9 cellular contexts compared by ENCODE assay signal in genomic region chr15:84845631-84846030, GRCh38. TPM values are rescaled to one million over a fixed set of nuclear protein-coding genes. Genes with fewer than 3 reads are reported as not detected.
A peak's percentile ranks its signal among the peaks of the same experiment; 100 is the strongest.
DNase-seq lines count a peak whose midpoint lies in the region; ATAC-seq, FAIRE-seq and TF ChIP-seq lines count a peak whose summit lies in the region.
"Not testable (repeated sequence)": the region's sequence is repeated elsewhere in the genome, so short reads cannot be mapped to it uniquely, and the experiment has no call there.
"Had no signal": no experiment of that assay in that cellular context is flagged by ENCODE, and none has a peak within 500 bp of the region (broad histone marks: within the 10 kb centered on the region; RNA-seq: fewer than 3 reads in every experiment).

No MANE protein-coding gene starts in this region.

- not testable (repeated sequence) for H3K4me3 Mint-ChIP-seq in nephron

- peak; percentile 52 for TF ChIP-seq RAD21 in GM12878 (IDR thresholded peaks at IDR 0.05; ENCODE audit: insufficient read depth, low read depth, low read length)

- in situ Hi-C loops in GM12878 (cut with MboI), result not testable (repeated sequence)

- peaks cover 23% of the 10 kb centered on the region for H3K9me3 Mint-ChIP-seq in nephron

- not testable (repeated sequence) for H3K27me3 Mint-ChIP-seq in nephron (ENCODE audit: low read depth)

- RAD21 ChIA-PET in GM12878 (lab: Charles Lee; ENCODE audit: unreplicated experiment), result interaction anchor here (0.8 to 1.4 kb wide), 3 partner anchors 11 to 258 kb away, joined by 3 read pairs; no protein-coding TSS in a partner anchor

- POLR2A ChIA-PET in GM12878 (lab: Charles Lee), result not testable (repeated sequence)

- not testable (repeated sequence) for H3K4me2 ChIP-seq in GM12878 (ENCODE audit: control insufficient read depth, insufficient read depth)

- CTCF ChIA-PET in GM12878 (lab: Yijun Ruan, JAX), result interaction anchor here (0.7 to 3.0 kb wide), 12 partner anchors 8 to 275 kb away, joined by 3 to 26 read pairs (median 4); no protein-coding TSS in a partner anchor

- not testable (repeated sequence) for H3K9me3 ChIP-seq in GM12878 (replicated peaks; ENCODE audit: control insufficient read depth, insufficient read depth, low read length)

- H3K27me3 ChIP-seq in GM12878 (replicated peaks in 1 of 2; ENCODE audit: control insufficient read depth in 2 of 2, insufficient read depth in 2 of 2, low read length in 1 of 2), result not testable (repeated sequence)

- intact Hi-C loops in GM12878 (cut with micrococcal nuclease; ENCODE audit: unreplicated experiment), result loop anchor here (5.0 to 10.0 kb wide), 2 partner anchors 82 to 199 kb away; no protein-coding TSS in a partner anchor
- intact Hi-C loops in Right ventricle myocardium inferior (cut with DNase I), result loop anchor here (5.0 kb wide), 1 partner anchor 82 kb away; no protein-coding TSS in a partner anchor

- ATAC-seq in GM12878, result peak; percentile 70
- ATAC-seq in Right ventricle myocardium inferior, result not testable (repeated sequence)

- not testable (repeated sequence) for TF ChIP-seq POLR2A in GM12878 (IDR thresholded peaks at IDR 0.05; ENCODE audit: low read depth, low read length)

- H3K79me2 ChIP-seq in GM12878 (ENCODE audit: control insufficient read depth, insufficient read depth, low read length), result not testable (repeated sequence)

- peaks cover 26% of the 10 kb centered on the region for H3K36me3 Mint-ChIP-seq in nephron (ENCODE audit: low read depth)

- H3K9ac ChIP-seq in GM12878 (ENCODE audit: control insufficient read depth, insufficient read depth, low read length), result not testable (repeated sequence)

- 29% methylated on average over 7 of the region's 7 CpGs for WGBS in GM12878 (ENCODE audit: insufficient coverage, insufficient replicate concordance, low lambda C conversion rate, missing lambda C conversion rate)

- SMC1A ChIA-PET in GM12878 (lab: Charles Lee; ENCODE audit: uncharacterized antibody, unreplicated experiment), result interaction anchor here (0.9 to 1.5 kb wide), 5 partner anchors 11 to 95 kb away, joined by 3 to 4 read pairs (median 3); no protein-coding TSS in a partner anchor

- H3K4me1 Mint-ChIP-seq in nephron, result not testable (repeated sequence)

- peak; percentile 46 for DNase-seq in COR-L47 (lab: John Stamatoyannopoulos, UW)
- peak; percentile 44 for DNase-seq in HK-2 (ENCODE audit: unreplicated experiment)
- DNase-seq in NOMO-1 treated with dmso at 0.1 percent for 144 hours (lab: John Stamatoyannopoulos, UW; ENCODE audit: unreplicated experiment), result peak; percentile 28
- peak; percentile 46 for DNase-seq in activated CD4-positive, CD25-positive, alpha-beta regulatory T cell treated with anti-CD3 and anti-CD28 coated beads, Interleukin-2, amount 50 U/mL, for 72 hours
- DNase-seq in GM12878 (ENCODE audit: low read depth, low spot score), result not testable (repeated sequence)
- DNase-seq in Right ventricle myocardium inferior (ENCODE audit: missing footprints), result peak; percentile 88
- peak; percentile 24 for DNase-seq in stimulated activated CD8-positive, alpha-beta memory T cell treated with anti-CD3 and anti-CD28 coated beads, Interleukin-7, amount 100 ng/mL, for 24 hours (ENCODE audit: low read depth)

- not testable (repeated sequence) for H4K20me1 ChIP-seq in GM12878 (ENCODE audit: control insufficient read depth, insufficient read depth)

- not testable (repeated sequence) for H3K27ac Mint-ChIP-seq in nephron

- not testable (repeated sequence) for TF ChIP-seq EP300 in GM12878 (IDR thresholded peaks at IDR 0.05; ENCODE audit: borderline replicate concordance in 1 of 2, control insufficient read depth in 1 of 2, low read depth in 2 of 2, low read length in 2 of 2)

- peak; percentile 62 for FAIRE-seq in GM12878 (lab: Jason Lieb, UNC)

- H3K4me3 ChIP-seq in GM12878, result not testable (repeated sequence)

- H2AFZ ChIP-seq in GM12878 (ENCODE audit: control insufficient read depth, low read depth, low read length), result not testable (repeated sequence)

- not testable (repeated sequence) for H3K4me1 ChIP-seq in GM12878 (ENCODE audit: control insufficient read depth, insufficient read depth, low read length)

- H3K36me3 ChIP-seq in GM12878 (ENCODE audit: control insufficient read depth in 2 of 2, insufficient read depth in 2 of 2, low read length in 1 of 2), result not testable (repeated sequence)

- H3K27ac ChIP-seq in GM12878 (ENCODE audit: control insufficient read depth, insufficient read depth), result not testable (repeated sequence)

- BruUV-seq in GM12878 (replicated peaks; lab: Mats Ljungman, UMichigan), result not testable (repeated sequence)

- TF ChIP-seq CTCF in GM12878 (IDR thresholded peaks at IDR 0.05 in 2 of 3, conservative IDR thresholded peaks at IDR 0.05 in 1 of 3; ENCODE audit: control insufficient read depth in 2 of 3, extremely low read depth in 1 of 3, insufficient read depth in 1 of 3, low read depth in 3 of 3, low read length in 3 of 3), result peak; percentile 54 to 62 (median 56)
- TF ChIP-seq CTCF in nephron (IDR thresholded peaks at IDR 0.05; ENCODE audit: unreplicated experiment in 3 of 3), result peak; percentile 24 to 41 (median 26)

TF ChIP-seq in GM12878, 131 proteins besides CTCF, POLR2A, EP300 and RAD21:
- peak; percentile 57; the same call in 1 of the 2 replicates for TF ChIP-seq SMC3 (IDR thresholded peaks at IDR 0.05; ENCODE audit: borderline replicate concordance, low read length)

RNA-seq across cellular contexts. Expression of gene ALPK3, which starts 28.5 kb away (rescaled TPM):
- 0.15 TPM in 2 replicates for total RNA-seq in GM12878 (2013; cell fraction: nucleolus; rRNA removed)
- total RNA-seq in GM12878 (2014; rRNA removed), result under 0.01 TPM in 1 of 2 replicates, not detected in the other
- total RNA-seq in GM12878 (2014; rRNA removed; fragmentation: Illumina TruSeq; extraction: Trizol), result under 0.01 TPM in 1 of 2 replicates, not detected in the other
- total RNA-seq in GM12878 (2021), result 0.05 TPM in 2 replicates
- 0.03 TPM for polyA plus RNA-seq in GM12878 (2011; ENCODE audit: low read depth)
- polyA plus RNA-seq in GM12878 (2011; rRNA removed), result not detected in 2 replicates
- polyA plus RNA-seq in GM12878 (2011; cell fraction: cytosol; rRNA removed), result 0.01 and 0.07 TPM in 2 replicates
- 0.03 and 0.04 TPM in 2 replicates for polyA plus RNA-seq in GM12878 (2011; cell fraction: nucleus; rRNA removed)
- polyA plus RNA-seq in GM12878 (2012), result 0.03 TPM in 2 replicates
- polyA plus RNA-seq in GM12878 (2014; fragmentation: Illumina TruSeq; extraction: Trizol), result 0.01 TPM in 1 of 2 replicates, not detected in the other
- not detected for polyA plus RNA-seq in GM12878 (2014; fragmentation: Nextera tagmentation; extraction: Ambion mirVana)
- 0.01 and 0.03 TPM in 2 replicates for polyA plus RNA-seq in GM12878 (2014; rRNA removed)
- polyA plus RNA-seq in GM12878 (2016; fragmentation: Nextera tagmentation; extraction: Ambion mirVana), result not detected
- under 0.01 TPM in 1 of 2 replicates, not detected in the other for polyA minus RNA-seq in GM12878 (2011; rRNA and poly(A)+ RNA removed)
- not detected in 2 replicates for polyA minus RNA-seq in GM12878 (2011; cell fraction: cytosol; rRNA and poly(A)+ RNA removed)
- polyA minus RNA-seq in GM12878 (2011; cell fraction: nucleus; rRNA and poly(A)+ RNA removed), result 0.10 TPM in 1 of 2 replicates, not detected in the other
- total RNA-seq in Right ventricle myocardium inferior, result 132 TPM

RNA-seq across cellular contexts. Expression of gene SLC28A1, which starts 38.8 kb away (rescaled TPM):
- total RNA-seq in GM12878 (2013; cell fraction: nucleolus; rRNA removed), result not detected in 2 replicates
- not detected in 2 replicates for total RNA-seq in GM12878 (2014; rRNA removed)
- not detected in 2 replicates for total RNA-seq in GM12878 (2014; rRNA removed; fragmentation: Illumina TruSeq; extraction: Trizol)
- not detected in 2 replicates for total RNA-seq in GM12878 (2021)
- polyA plus RNA-seq in GM12878 (2011; ENCODE audit: low read depth), result not detected
- not detected in 2 replicates for polyA plus RNA-seq in GM12878 (2011; rRNA removed)
- polyA plus RNA-seq in GM12878 (2011; cell fraction: cytosol; rRNA removed), result 0.03 and 0.10 TPM in 2 replicates
- polyA plus RNA-seq in GM12878 (2011; cell fraction: nucleus; rRNA removed), result not detected in 2 replicates
- not detected in 2 replicates for polyA plus RNA-seq in GM12878 (2012)
- polyA plus RNA-seq in GM12878 (2014; fragmentation: Illumina TruSeq; extraction: Trizol), result not detected in 2 replicates
- polyA plus RNA-seq in GM12878 (2014; fragmentation: Nextera tagmentation; extraction: Ambion mirVana), result not detected
- polyA plus RNA-seq in GM12878 (2014; rRNA removed), result not detected in 2 replicates
- polyA plus RNA-seq in GM12878 (2016; fragmentation: Nextera tagmentation; extraction: Ambion mirVana), result not detected
- polyA minus RNA-seq in GM12878 (2011; rRNA and poly(A)+ RNA removed), result not detected in 2 replicates
- not detected in 2 replicates for polyA minus RNA-seq in GM12878 (2011; cell fraction: cytosol; rRNA and poly(A)+ RNA removed)
- not detected in 2 replicates for polyA minus RNA-seq in GM12878 (2011; cell fraction: nucleus; rRNA and poly(A)+ RNA removed)
- 0.24 TPM for total RNA-seq in Right ventricle myocardium inferior
- total RNA-seq: naive thymus-derived CD8-positive, alpha-beta T cell had no signal
- polyA plus RNA-seq: naive thymus-derived CD8-positive, alpha-beta T cell had no signal

Comparison
In these comparisons a context has a peak if more than half of its experiments do, and no peak if none do; other contexts are left out.
1. RNA of gene ALPK3, which starts 28.5 kb away (total RNA-seq): 132 TPM in Right ventricle myocardium inferior (single experiment); under 0.01 to 0.15 TPM in GM12878; every median in the first group is over 100 times any median in the second.